In genomic region chr3:14636496-14637087, GRCh38 we compare ENCODE assay signal across 10 cellular contexts. TPM values are rescaled to one million over a fixed set of nuclear protein-coding genes. Genes with fewer than 3 reads are reported as not detected.
"Had no signal": no experiment of that assay in that cellular context is flagged by ENCODE, and none has a peak within 500 bp of the region (broad histone marks: within the 10 kb centered on the region; RNA-seq: fewer than 3 reads in every experiment).

No MANE protein-coding gene starts in this region.

- H3K4me3 ChIP-seq: GM23248, HAP-1, K562 had no signal

- H3K36me3 ChIP-seq: HAP-1 had no signal

- H3K9ac ChIP-seq: GM23248 had no signal

- H3K9me3 ChIP-seq: HAP-1 had no signal

- ATAC-seq: HCT116, HepG2, K562 had no signal

- DNase-seq: GOT3, H7, KG1 had no signal

- H3K4me1 ChIP-seq: HAP-1 had no signal

- H3K27ac ChIP-seq: GM23248, HL-60 had no signal

- H2AFZ ChIP-seq: GM23248 had no signal

RNA-seq across cellular contexts. Expression of gene C3orf20, which starts 38.3 kb away (rescaled TPM):
- total RNA-seq: GM23248, H4 had no signal
- polyA plus RNA-seq: GM23248, K562 had no signal
